19 cellular contexts compared by ENCODE assay signal in genomic region chr14:22010532-22011242, GRCh38.
"Had no signal": no experiment of that assay in that cellular context is flagged by ENCODE, and none has a peak within 500 bp of the region (broad histone marks: within the 10 kb centered on the region; RNA-seq: fewer than 3 reads in every experiment).

No MANE protein-coding gene starts in this region.

- H3K27me3 ChIP-seq: adrenal gland, foreskin keratinocyte, heart left ventricle, pancreas had no signal

- H3K9me3 Mint-ChIP-seq: activated CD4-positive, alpha-beta T cell treated with anti-CD3 and anti-CD28 coated beads, Interleukin-2, amount 10 ng/mL, durations not matched to agents 7 days and 5 days; central memory CD8-positive, alpha-beta T cell; immature natural killer cell; stimulated activated naive B cell treated with anti-CD40 and anti-IgM and Interleukin-4, amounts not matched to agents 10 μg/mL and 1 μg/mL and 100 μg/mL, for 72 hours had no signal

- DNase-seq: activated CD4-positive, alpha-beta T cell treated with anti-CD3 and anti-CD28 coated beads, Interleukin-2, amount 10 ng/mL, durations not matched to agents 7 days and 5 days; activated CD8-positive, alpha-beta memory T cell treated with anti-CD3 and anti-CD28 coated beads for 24 hours; activated naive CD4-positive, alpha-beta T cell treated with Interleukin-2 at 50 U/mL for 16 hours; adrenal gland; cortex of kidney; effector CD8-positive, alpha-beta T cell; heart left ventricle; immature natural killer cell; mammary epithelial cell; naive thymus-derived CD4-positive, alpha-beta T cell; pancreas; stimulated activated CD4-positive, alpha-beta T cell treated with anti-CD3 and anti-CD28 coated beads, Interleukin-15, amount 100 ng/mL, for 24 hours; stimulated activated CD4-positive, alpha-beta T cell treated with anti-CD3 and anti-CD28 coated beads, Interleukin-4, amount 100 ng/mL, for 1 hour; stimulated activated naive B cell treated with anti-CD40 and anti-IgM and Interleukin-4, amounts not matched to agents 10 μg/mL and 1 μg/mL and 100 μg/mL, for 72 hours; trophoblast cell had no signal

- H3K4me1 ChIP-seq: adrenal gland, foreskin keratinocyte, heart left ventricle, pancreas had no signal

- H3K27me3 Mint-ChIP-seq: activated CD4-positive, alpha-beta T cell treated with anti-CD3 and anti-CD28 coated beads, Interleukin-2, amount 10 ng/mL, durations not matched to agents 7 days and 5 days; central memory CD8-positive, alpha-beta T cell; naive thymus-derived CD4-positive, alpha-beta T cell had no signal

- H3K9me3 ChIP-seq: adrenal gland, heart left ventricle, pancreas had no signal

- H3K27ac Mint-ChIP-seq: immature natural killer cell; stimulated activated naive B cell treated with anti-CD40 and anti-IgM and Interleukin-4, amounts not matched to agents 10 μg/mL and 1 μg/mL and 100 μg/mL, for 72 hours; T-helper 2 cell treated with Interferon-gamma antibody and Interleukin-4, amounts not matched to agents 5 μg/mL and 100 μg/mL, for 36 hours had no signal

- H3K4me3 Mint-ChIP-seq: activated CD4-positive, alpha-beta T cell treated with anti-CD3 and anti-CD28 coated beads, Interleukin-2, amount 10 ng/mL, durations not matched to agents 7 days and 5 days; central memory CD8-positive, alpha-beta T cell; immature natural killer cell; naive thymus-derived CD4-positive, alpha-beta T cell; stimulated activated naive B cell treated with anti-CD40 and anti-IgM and Interleukin-4, amounts not matched to agents 10 μg/mL and 1 μg/mL and 100 μg/mL, for 72 hours; T-helper 2 cell treated with Interferon-gamma antibody and Interleukin-4, amounts not matched to agents 5 μg/mL and 100 μg/mL, for 36 hours had no signal

- ATAC-seq: foreskin keratinocyte; naive thymus-derived CD4-positive, alpha-beta T cell; stimulated activated naive B cell treated with anti-CD40 and anti-IgM and Interleukin-4, amounts not matched to agents 10 μg/mL and 1 μg/mL and 100 μg/mL, for 72 hours had no signal

- H3K4me1 Mint-ChIP-seq: stimulated activated naive B cell treated with anti-CD40 and anti-IgM and Interleukin-4, amounts not matched to agents 10 μg/mL and 1 μg/mL and 100 μg/mL, for 72 hours had no signal

- H3K36me3 ChIP-seq: adrenal gland, heart left ventricle, pancreas had no signal

- H3K27ac ChIP-seq: adrenal gland, foreskin keratinocyte, pancreas, skin epidermis had no signal

- H3K4me3 ChIP-seq: adrenal gland, heart left ventricle, pancreas, skin epidermis had no signal

- H3K36me3 Mint-ChIP-seq: immature natural killer cell; stimulated activated naive B cell treated with anti-CD40 and anti-IgM and Interleukin-4, amounts not matched to agents 10 μg/mL and 1 μg/mL and 100 μg/mL, for 72 hours had no signal
